ENCODE assay signal across 1 cellular context in the genomic region with DNA sequence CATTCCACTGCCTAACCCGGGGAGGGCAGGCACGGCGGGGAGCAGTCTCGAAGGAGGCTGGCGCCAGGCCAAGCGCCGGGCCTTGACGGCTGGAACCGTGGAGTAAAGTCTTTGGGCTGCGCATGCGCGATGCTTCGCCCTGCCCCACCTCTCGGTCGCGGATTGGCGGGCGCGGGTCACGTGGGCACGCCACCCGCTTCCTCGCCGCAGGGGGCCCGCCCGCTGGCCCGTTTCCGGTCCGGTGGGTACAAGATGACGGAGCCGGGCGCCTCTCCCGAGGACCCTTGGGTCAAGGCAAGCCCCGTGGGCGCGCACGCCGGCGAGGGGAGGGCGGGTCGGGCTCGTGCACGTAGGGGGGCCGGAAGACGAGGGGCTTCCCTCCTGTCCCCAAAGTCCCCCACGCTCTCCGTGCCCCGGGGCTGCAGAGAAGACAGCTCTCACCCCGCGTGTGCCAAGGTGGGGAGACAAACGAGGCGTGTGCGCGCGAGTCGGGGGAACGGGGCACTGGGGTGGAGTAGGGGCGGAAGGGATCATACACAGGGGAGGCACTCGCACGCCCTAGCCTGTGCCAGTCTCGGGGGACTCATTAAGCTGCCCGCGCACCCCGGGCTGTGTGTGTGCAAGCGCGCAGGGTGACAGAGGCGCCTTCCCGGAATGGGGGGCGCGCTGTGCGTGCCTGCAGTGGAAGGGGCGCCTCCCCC.
TF ChIP-seq lines count a peak whose summit lies in the region.

A gene with protein sequence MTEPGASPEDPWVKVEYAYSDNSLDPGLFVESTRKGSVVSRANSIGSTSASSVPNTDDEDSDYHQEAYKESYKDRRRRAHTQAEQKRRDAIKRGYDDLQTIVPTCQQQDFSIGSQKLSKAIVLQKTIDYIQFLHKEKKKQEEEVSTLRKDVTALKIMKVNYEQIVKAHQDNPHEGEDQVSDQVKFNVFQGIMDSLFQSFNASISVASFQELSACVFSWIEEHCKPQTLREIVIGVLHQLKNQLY (plus strand): TSS at position 228 of the 701 bp plus-strand sequence. CDS start 25 bp downstream, at position 253.

TF ChIP-seq in K562, 482 proteins besides CTCF, POLR2A, EP300 and RAD21 (continued from another document and continues in another):
- TF ChIP-seq, protein P1, sequence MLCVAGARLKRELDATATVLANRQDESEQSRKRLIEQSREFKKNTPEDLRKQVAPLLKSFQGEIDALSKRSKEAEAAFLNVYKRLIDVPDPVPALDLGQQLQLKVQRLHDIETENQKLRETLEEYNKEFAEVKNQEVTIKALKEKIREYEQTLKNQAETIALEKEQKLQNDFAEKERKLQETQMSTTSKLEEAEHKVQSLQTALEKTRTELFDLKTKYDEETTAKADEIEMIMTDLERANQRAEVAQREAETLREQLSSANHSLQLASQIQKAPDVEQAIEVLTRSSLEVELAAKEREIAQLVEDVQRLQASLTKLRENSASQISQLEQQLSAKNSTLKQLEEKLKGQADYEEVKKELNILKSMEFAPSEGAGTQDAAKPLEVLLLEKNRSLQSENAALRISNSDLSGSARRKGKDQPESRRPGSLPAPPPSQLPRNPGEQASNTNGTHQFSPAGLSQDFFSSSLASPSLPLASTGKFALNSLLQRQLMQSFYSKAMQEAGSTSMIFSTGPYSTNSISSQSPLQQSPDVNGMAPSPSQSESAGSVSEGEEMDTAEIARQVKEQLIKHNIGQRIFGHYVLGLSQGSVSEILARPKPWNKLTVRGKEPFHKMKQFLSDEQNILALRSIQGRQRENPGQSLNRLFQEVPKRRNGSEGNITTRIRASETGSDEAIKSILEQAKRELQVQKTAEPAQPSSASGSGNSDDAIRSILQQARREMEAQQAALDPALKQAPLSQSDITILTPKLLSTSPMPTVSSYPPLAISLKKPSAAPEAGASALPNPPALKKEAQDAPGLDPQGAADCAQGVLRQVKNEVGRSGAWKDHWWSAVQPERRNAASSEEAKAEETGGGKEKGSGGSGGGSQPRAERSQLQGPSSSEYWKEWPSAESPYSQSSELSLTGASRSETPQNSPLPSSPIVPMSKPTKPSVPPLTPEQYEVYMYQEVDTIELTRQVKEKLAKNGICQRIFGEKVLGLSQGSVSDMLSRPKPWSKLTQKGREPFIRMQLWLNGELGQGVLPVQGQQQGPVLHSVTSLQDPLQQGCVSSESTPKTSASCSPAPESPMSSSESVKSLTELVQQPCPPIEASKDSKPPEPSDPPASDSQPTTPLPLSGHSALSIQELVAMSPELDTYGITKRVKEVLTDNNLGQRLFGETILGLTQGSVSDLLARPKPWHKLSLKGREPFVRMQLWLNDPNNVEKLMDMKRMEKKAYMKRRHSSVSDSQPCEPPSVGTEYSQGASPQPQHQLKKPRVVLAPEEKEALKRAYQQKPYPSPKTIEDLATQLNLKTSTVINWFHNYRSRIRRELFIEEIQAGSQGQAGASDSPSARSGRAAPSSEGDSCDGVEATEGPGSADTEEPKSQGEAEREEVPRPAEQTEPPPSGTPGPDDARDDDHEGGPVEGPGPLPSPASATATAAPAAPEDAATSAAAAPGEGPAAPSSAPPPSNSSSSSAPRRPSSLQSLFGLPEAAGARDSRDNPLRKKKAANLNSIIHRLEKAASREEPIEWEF (CRISPR knock-in tag; IDR thresholded peaks at IDR 0.05): no peak
- TF ChIP-seq ZNF764 (CRISPR knock-in tag; IDR thresholded peaks at IDR 0.05; ENCODE audit: low read depth): no peak
- no peak for TF ChIP-seq RUNX1 (IDR thresholded peaks at IDR 0.05; ENCODE audit: low read depth)
- TF ChIP-seq, protein P2, sequence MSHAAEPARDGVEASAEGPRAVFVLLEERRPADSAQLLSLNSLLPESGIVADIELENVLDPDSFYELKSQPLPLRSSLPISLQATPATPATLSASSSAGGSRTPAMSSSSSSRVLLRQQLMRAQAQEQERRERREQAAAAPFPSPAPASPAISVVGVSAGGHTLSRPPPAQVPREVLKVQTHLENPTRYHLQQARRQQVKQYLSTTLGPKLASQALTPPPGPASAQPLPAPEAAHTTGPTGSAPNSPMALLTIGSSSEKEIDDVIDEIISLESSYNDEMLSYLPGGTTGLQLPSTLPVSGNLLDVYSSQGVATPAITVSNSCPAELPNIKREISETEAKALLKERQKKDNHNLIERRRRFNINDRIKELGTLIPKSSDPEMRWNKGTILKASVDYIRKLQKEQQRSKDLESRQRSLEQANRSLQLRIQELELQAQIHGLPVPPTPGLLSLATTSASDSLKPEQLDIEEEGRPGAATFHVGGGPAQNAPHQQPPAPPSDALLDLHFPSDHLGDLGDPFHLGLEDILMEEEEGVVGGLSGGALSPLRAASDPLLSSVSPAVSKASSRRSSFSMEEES (CRISPR knock-in tag; IDR thresholded peaks at IDR 0.05): peak; percentile 98
- no peak for TF ChIP-seq TSC22D4 (tag; IDR thresholded peaks at IDR 0.05)
- no peak for TF ChIP-seq SRSF1 (IDR thresholded peaks at IDR 0.05; ENCODE audit: low read depth, low read length)
- no peak for TF ChIP-seq FOXM1 (IDR thresholded peaks at IDR 0.05; ENCODE audit: low read depth)
- TF ChIP-seq FOXM1 (CRISPR knock-in tag; IDR thresholded peaks at IDR 0.05; ENCODE audit: low read depth): no peak
- TF ChIP-seq CXXC5 (CRISPR knock-in tag; IDR thresholded peaks at IDR 0.05): peak; percentile 74
- TF ChIP-seq, protein P3, sequence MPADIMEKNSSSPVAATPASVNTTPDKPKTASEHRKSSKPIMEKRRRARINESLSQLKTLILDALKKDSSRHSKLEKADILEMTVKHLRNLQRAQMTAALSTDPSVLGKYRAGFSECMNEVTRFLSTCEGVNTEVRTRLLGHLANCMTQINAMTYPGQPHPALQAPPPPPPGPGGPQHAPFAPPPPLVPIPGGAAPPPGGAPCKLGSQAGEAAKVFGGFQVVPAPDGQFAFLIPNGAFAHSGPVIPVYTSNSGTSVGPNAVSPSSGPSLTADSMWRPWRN (IDR thresholded peaks at IDR 0.05; ENCODE audit: low read depth): no peak
- TF ChIP-seq, protein P4, sequence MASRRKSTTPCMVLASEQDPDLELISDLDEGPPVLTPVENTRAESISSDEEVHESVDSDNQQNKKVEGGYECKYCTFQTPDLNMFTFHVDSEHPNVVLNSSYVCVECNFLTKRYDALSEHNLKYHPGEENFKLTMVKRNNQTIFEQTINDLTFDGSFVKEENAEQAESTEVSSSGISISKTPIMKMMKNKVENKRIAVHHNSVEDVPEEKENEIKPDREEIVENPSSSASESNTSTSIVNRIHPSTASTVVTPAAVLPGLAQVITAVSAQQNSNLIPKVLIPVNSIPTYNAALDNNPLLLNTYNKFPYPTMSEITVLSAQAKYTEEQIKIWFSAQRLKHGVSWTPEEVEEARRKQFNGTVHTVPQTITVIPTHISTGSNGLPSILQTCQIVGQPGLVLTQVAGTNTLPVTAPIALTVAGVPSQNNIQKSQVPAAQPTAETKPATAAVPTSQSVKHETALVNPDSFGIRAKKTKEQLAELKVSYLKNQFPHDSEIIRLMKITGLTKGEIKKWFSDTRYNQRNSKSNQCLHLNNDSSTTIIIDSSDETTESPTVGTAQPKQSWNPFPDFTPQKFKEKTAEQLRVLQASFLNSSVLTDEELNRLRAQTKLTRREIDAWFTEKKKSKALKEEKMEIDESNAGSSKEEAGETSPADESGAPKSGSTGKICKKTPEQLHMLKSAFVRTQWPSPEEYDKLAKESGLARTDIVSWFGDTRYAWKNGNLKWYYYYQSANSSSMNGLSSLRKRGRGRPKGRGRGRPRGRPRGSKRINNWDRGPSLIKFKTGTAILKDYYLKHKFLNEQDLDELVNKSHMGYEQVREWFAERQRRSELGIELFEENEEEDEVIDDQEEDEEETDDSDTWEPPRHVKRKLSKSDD (conservative IDR thresholded peaks at IDR 0.05; ENCODE audit: low read length): no peak
- TF ChIP-seq NUFIP1 (IDR thresholded peaks at IDR 0.05; ENCODE audit: partially characterized antibody): no peak
- TF ChIP-seq, protein P5, sequence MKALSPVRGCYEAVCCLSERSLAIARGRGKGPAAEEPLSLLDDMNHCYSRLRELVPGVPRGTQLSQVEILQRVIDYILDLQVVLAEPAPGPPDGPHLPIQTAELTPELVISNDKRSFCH (CRISPR knock-in tag; IDR thresholded peaks at IDR 0.05): no peak
- TF ChIP-seq, protein P5 (tag; IDR thresholded peaks at IDR 0.05): no peak
- no peak for TF ChIP-seq KLF16 (IDR thresholded peaks at IDR 0.05)
- no peak for TF ChIP-seq SOX6 (IDR thresholded peaks at IDR 0.05)
- TF ChIP-seq HSF4 (CRISPR knock-in tag; IDR thresholded peaks at IDR 0.05; ENCODE audit: borderline replicate concordance): no peak
- no peak for TF ChIP-seq HEY1 (CRISPR knock-in tag; IDR thresholded peaks at IDR 0.05; ENCODE audit: borderline replicate concordance)
- no peak for TF ChIP-seq CBFA2T3 (IDR thresholded peaks at IDR 0.05)
- TF ChIP-seq, protein P6, sequence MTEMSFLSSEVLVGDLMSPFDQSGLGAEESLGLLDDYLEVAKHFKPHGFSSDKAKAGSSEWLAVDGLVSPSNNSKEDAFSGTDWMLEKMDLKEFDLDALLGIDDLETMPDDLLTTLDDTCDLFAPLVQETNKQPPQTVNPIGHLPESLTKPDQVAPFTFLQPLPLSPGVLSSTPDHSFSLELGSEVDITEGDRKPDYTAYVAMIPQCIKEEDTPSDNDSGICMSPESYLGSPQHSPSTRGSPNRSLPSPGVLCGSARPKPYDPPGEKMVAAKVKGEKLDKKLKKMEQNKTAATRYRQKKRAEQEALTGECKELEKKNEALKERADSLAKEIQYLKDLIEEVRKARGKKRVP (CRISPR knock-in tag; IDR thresholded peaks at IDR 0.05): no peak
- no peak for TF ChIP-seq MCM2 (IDR thresholded peaks at IDR 0.05; ENCODE audit: low read depth)
- TF ChIP-seq, protein P7, sequence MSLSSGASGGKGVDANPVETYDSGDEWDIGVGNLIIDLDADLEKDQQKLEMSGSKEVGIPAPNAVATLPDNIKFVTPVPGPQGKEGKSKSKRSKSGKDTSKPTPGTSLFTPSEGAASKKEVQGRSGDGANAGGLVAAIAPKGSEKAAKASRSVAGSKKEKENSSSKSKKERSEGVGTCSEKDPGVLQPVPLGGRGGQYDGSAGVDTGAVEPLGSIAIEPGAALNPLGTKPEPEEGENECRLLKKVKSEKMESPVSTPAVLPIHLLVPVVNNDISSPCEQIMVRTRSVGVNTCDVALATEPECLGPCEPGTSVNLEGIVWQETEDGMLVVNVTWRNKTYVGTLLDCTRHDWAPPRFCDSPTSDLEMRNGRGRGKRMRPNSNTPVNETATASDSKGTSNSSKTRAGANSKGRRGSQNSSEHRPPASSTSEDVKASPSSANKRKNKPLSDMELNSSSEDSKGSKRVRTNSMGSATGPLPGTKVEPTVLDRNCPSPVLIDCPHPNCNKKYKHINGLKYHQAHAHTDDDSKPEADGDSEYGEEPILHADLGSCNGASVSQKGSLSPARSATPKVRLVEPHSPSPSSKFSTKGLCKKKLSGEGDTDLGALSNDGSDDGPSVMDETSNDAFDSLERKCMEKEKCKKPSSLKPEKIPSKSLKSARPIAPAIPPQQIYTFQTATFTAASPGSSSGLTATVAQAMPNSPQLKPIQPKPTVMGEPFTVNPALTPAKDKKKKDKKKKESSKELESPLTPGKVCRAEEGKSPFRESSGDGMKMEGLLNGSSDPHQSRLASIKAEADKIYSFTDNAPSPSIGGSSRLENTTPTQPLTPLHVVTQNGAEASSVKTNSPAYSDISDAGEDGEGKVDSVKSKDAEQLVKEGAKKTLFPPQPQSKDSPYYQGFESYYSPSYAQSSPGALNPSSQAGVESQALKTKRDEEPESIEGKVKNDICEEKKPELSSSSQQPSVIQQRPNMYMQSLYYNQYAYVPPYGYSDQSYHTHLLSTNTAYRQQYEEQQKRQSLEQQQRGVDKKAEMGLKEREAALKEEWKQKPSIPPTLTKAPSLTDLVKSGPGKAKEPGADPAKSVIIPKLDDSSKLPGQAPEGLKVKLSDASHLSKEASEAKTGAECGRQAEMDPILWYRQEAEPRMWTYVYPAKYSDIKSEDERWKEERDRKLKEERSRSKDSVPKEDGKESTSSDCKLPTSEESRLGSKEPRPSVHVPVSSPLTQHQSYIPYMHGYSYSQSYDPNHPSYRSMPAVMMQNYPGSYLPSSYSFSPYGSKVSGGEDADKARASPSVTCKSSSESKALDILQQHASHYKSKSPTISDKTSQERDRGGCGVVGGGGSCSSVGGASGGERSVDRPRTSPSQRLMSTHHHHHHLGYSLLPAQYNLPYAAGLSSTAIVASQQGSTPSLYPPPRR (CRISPR knock-in tag; IDR thresholded peaks at IDR 0.05; ENCODE audit: borderline replicate concordance): no peak
- TF ChIP-seq EWSR1 (IDR thresholded peaks at IDR 0.05; ENCODE audit: borderline replicate concordance, low read depth, partially characterized antibody): no peak
- no peak for TF ChIP-seq STAT5B (CRISPR knock-in tag; IDR thresholded peaks at IDR 0.05)
- peak; percentile 90 for TF ChIP-seq RBFOX2 (IDR thresholded peaks at IDR 0.05; ENCODE audit: low read depth, low read length)
- no peak for TF ChIP-seq ASH1L (IDR thresholded peaks at IDR 0.05; ENCODE audit: borderline replicate concordance, low read depth, partially characterized antibody)
- TF ChIP-seq ILF3 (IDR thresholded peaks at IDR 0.05; ENCODE audit: borderline replicate concordance): no peak
- TF ChIP-seq RBM22 (IDR thresholded peaks at IDR 0.05; ENCODE audit: low read depth, low read length, poor library complexity, severe bottlenecking): peak; percentile 86
- TF ChIP-seq, protein P8, sequence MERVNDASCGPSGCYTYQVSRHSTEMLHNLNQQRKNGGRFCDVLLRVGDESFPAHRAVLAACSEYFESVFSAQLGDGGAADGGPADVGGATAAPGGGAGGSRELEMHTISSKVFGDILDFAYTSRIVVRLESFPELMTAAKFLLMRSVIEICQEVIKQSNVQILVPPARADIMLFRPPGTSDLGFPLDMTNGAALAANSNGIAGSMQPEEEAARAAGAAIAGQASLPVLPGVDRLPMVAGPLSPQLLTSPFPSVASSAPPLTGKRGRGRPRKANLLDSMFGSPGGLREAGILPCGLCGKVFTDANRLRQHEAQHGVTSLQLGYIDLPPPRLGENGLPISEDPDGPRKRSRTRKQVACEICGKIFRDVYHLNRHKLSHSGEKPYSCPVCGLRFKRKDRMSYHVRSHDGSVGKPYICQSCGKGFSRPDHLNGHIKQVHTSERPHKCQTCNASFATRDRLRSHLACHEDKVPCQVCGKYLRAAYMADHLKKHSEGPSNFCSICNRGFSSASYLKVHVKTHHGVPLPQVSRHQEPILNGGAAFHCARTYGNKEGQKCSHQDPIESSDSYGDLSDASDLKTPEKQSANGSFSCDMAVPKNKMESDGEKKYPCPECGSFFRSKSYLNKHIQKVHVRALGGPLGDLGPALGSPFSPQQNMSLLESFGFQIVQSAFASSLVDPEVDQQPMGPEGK (CRISPR knock-in tag; IDR thresholded peaks at IDR 0.05; ENCODE audit: borderline replicate concordance): no peak
- TF ChIP-seq MTF1 (CRISPR knock-in tag; IDR thresholded peaks at IDR 0.05; ENCODE audit: borderline replicate concordance): no peak
- TF ChIP-seq ZNF143 (CRISPR knock-in tag; IDR thresholded peaks at IDR 0.05): no peak
